In genomic region chr2:210389856-210390255, GRCh38 we compare ENCODE assay signal across 13 cellular contexts.
DNase-seq lines count a peak whose midpoint lies in the region; ATAC-seq and TF ChIP-seq lines count a peak whose summit lies in the region.
"Had no signal": no experiment of that assay in that cellular context is flagged by ENCODE, and none has a peak within 500 bp of the region (broad histone marks: within the 10 kb centered on the region; RNA-seq: fewer than 3 reads in every experiment).

No MANE protein-coding gene starts in this region.

- CTCF ChIA-PET in PC-3 (lab: Charles Lee) = no interaction called here

- H3K27me3 ChIP-seq in PC-3 (ENCODE audit: low read length) = peaks cover 65% of the 10 kb centered on the region
- H3K27me3 ChIP-seq in upper lobe of left lung = no peaks in the 10 kb centered on the region

- H3K9me2 ChIP-seq in PC-3 (replicated peaks; ENCODE audit: low read length) = no peaks in the 10 kb centered on the region

- WGBS in upper lobe of left lung, 2 donors = 66 to 69% methylated on average over 3 of the region's 3 CpGs

- no TSS peak for BruUV-seq in PC-3 (replicated peaks; lab: Mats Ljungman, UMichigan)

- DNase-seq in PC-3 (no peak), left colon (peak; percentile 4 to 27), mucosa of descending colon (peak in 1 of 3 donors; percentile 10), upper lobe of left lung (peak in 1 of 2 donors; percentile 74), NK-92 (lab: John Stamatoyannopoulos, UW; ENCODE audit: unreplicated experiment) (no peak), DMS53 (lab: John Stamatoyannopoulos, UW) (no peak)
- DNase-seq: C1 segment of cervical spinal cord; CD4-positive, alpha-beta memory T cell; DMS79 treated with DMSO at 0.1 percent for 48 hours; EL; HCEC 1CT; HFFc6 had no signal

- TF ChIP-seq EP300 in upper lobe of left lung (IDR thresholded peaks at IDR 0.05) = peak in 1 of 4 donors; percentile 60

- POLR2A ChIA-PET in PC-3 (lab: Charles Lee; ENCODE audit: unreplicated experiment) = no interaction called here

- H3F3A ChIP-seq in PC-3 (ENCODE audit: low read length, unreplicated experiment) = no peaks in the 10 kb centered on the region

- ATAC-seq in PC-3 (peak; percentile 29; the same call in 1 of the 2 replicates), left colon (peak; percentile 74), mucosa of descending colon (peak; percentile 71), upper lobe of left lung (ENCODE audit: low FRiP score in 2 of 2) (peak; percentile 41 to 84), HG03135 (IDR thresholded peaks at IDR 0.05; ENCODE audit: unreplicated experiment) (no peak)

- H3K36me3 ChIP-seq in PC-3 (ENCODE audit: low read depth, low read length) (no peaks in the 10 kb centered on the region), mucosa of descending colon (ENCODE audit: low read depth) (no peaks in the 10 kb centered on the region), upper lobe of left lung (no peaks in the 10 kb centered on the region)

- H3K79me2 ChIP-seq in PC-3 (ENCODE audit: low read length) = no peaks in the 10 kb centered on the region

- H3K4me1 ChIP-seq in PC-3 (ENCODE audit: insufficient read depth, low read length) = no peaks in the 10 kb centered on the region
- H3K4me1 ChIP-seq in mucosa of descending colon (ENCODE audit: low read depth) = no peaks in the 10 kb centered on the region
- peaks cover 0 to 8% (median 0%) of the 10 kb centered on the region in 4 donors for H3K4me1 ChIP-seq in upper lobe of left lung

- no peaks in the 10 kb centered on the region for H3K9me3 ChIP-seq in PC-3 (ENCODE audit: low read length)
- H3K9me3 ChIP-seq in mucosa of descending colon = no peaks in the 10 kb centered on the region
- H3K9me3 ChIP-seq in upper lobe of left lung = no peaks in the 10 kb centered on the region

- intact Hi-C loops in PC-3 (cut with micrococcal nuclease) = no loop called here
- intact Hi-C loops in left colon (cut with DNase I, micrococcal nuclease) = no loop called here
- intact Hi-C loops in mucosa of descending colon (cut with DNase I, micrococcal nuclease) = no loop called here

- TF ChIP-seq CTCF in PC-3 (conservative IDR thresholded peaks at IDR 0.05; ENCODE audit: low read depth, low read length) (no peak), mucosa of descending colon (IDR thresholded peaks at IDR 0.05) (no peak), upper lobe of left lung (IDR thresholded peaks at IDR 0.05) (no peak)

- H3K4me2 ChIP-seq in PC-3 (ENCODE audit: low read length) = no peak overlapping the region

- H2AFZ ChIP-seq in PC-3 (ENCODE audit: low read length) = no peak overlapping the region

- no peak overlapping the region for H3K9ac ChIP-seq in PC-3 (ENCODE audit: low read length)

- no peaks in the 10 kb centered on the region for H4K20me1 ChIP-seq in PC-3 (ENCODE audit: low read length)

- H3K27ac ChIP-seq in PC-3 (ENCODE audit: low read length) = no peak overlapping the region
- H3K27ac ChIP-seq in upper lobe of left lung = peak overlapping the region in 2 of 4 donors; percentile 51 to 60

- no peak overlapping the region for H3K4me3 ChIP-seq in PC-3 (ENCODE audit: low read length)
- H3K4me3 ChIP-seq in mucosa of descending colon = no peak overlapping the region
- H3K4me3 ChIP-seq in upper lobe of left lung = no peak overlapping the region

- TF ChIP-seq POLR2A in upper lobe of left lung (IDR thresholded peaks at IDR 0.05) = no peak

Comparison
In these comparisons a context has a peak if more than half of its experiments do, and no peak if none do; other contexts are left out.
1. DNase-seq: peak in left colon (2 of 2); none in PC-3 (single experiment), NK-92 (single experiment) and DMS53 (single experiment).